In genomic region chr6:143260857-143261256, GRCh38 we compare ENCODE assay signal across 24 cellular contexts.
DNase-seq lines count a peak whose midpoint lies in the region; TF ChIP-seq lines count a peak whose summit lies in the region.
"Had no signal": no experiment of that assay in that cellular context is flagged by ENCODE, and none has a peak within 500 bp of the region (broad histone marks: within the 10 kb centered on the region; RNA-seq: fewer than 3 reads in every experiment).

No MANE protein-coding gene starts in this region.

- H3K36me3 ChIP-seq in osteoblast (ENCODE audit: insufficient read depth, low read length): no peaks in the 10 kb centered on the region
- H3K36me3 ChIP-seq: left ventricle myocardium inferior, neural progenitor cell, SJSA1, tibial nerve, WERI-Rb-1 had no signal

- peaks cover 4% of the 10 kb centered on the region for H3K4me1 ChIP-seq in osteoblast (ENCODE audit: insufficient read depth, low read length)
- H3K4me1 ChIP-seq: left ventricle myocardium inferior, tibial nerve had no signal

- H3K9me3 ChIP-seq in osteoblast (ENCODE audit: low read depth, low read length): no peaks in the 10 kb centered on the region
- H3K9me3 ChIP-seq: left ventricle myocardium inferior, SJSA1 had no signal

- peak overlapping the region; percentile 15 for H3K4me2 ChIP-seq in osteoblast (ENCODE audit: insufficient read depth, low read length)
- H3K4me2 ChIP-seq: neural progenitor cell had no signal

- TF ChIP-seq CTCF in choroid plexus epithelial cell (conservative IDR thresholded peaks at IDR 0.05; ENCODE audit: low read depth, low read length) (no peak), osteoblast (IDR thresholded peaks at IDR 0.05; ENCODE audit: extremely low read depth, low read depth, low read length) (no peak)

- H4K20me1 ChIP-seq in osteoblast (ENCODE audit: insufficient read depth, low read length): no peaks in the 10 kb centered on the region

- H3K4me3 ChIP-seq in choroid plexus epithelial cell (ENCODE audit: low read depth, low read length): no peak overlapping the region
- H3K4me3 ChIP-seq in osteoblast (ENCODE audit: insufficient read depth, low read length): no peak overlapping the region
- H3K4me3 ChIP-seq: left ventricle myocardium inferior, neural progenitor cell, SJSA1, tibial nerve had no signal

- no peak overlapping the region for H2AFZ ChIP-seq in osteoblast (ENCODE audit: low read length)
- H2AFZ ChIP-seq: neural progenitor cell had no signal

- no peaks in the 10 kb centered on the region for H3K27me3 ChIP-seq in osteoblast (ENCODE audit: insufficient read depth, low read length)
- H3K27me3 ChIP-seq: neural progenitor cell, SJSA1, tibial nerve had no signal

- DNase-seq in EL: peak; percentile 42
- DNase-seq in M059J (ENCODE audit: low read depth): peak; percentile 78
- DNase-seq in choroid plexus epithelial cell (ENCODE audit: low read depth): peak; percentile 6
- DNase-seq in osteoblast (ENCODE audit: insufficient read length, low spot score, missing footprints): no peak
- DNase-seq in islet precursor cell: no peak
- DNase-seq in NK-92 treated with Interleukin-12 subunit alpha and Interleukin-12 subunit beta, amount 100 ng/mL, for 24 hours (lab: John Stamatoyannopoulos, UW): no peak
- DNase-seq in NCI-H2107 treated with DMSO at 0.1 percent for 48 hours (lab: John Stamatoyannopoulos, UW; ENCODE audit: unreplicated experiment): no peak
- no peak for DNase-seq in A172 (ENCODE audit: low spot score)
- DNase-seq: activated CD4-positive, alpha-beta memory T cell treated with anti-CD3 and anti-CD28 coated beads for 36 hours; activated gamma-delta T cell treated with Interleukin-2 at 50 U/mL for 16 hours; activated T-cell treated with anti-CD3 and anti-CD28 coated beads for 4 hours; amniotic stem cell; central memory CD4-positive, alpha-beta T cell; KG1; left ventricle myocardium inferior; NCI-H2029; NCI-H446; small intestine; stimulated activated CD4-positive, alpha-beta T cell treated with anti-CD3 and anti-CD28 coated beads, Interleukin-4, amount 100 ng/mL, for 1 hour; stimulated activated naive CD8-positive, alpha-beta T cell treated with anti-CD3 and anti-CD28 coated beads, Interleukin-15, Interleukin-2, amounts not matched to agents 100 U/mL and 50 U/mL, for 24 hours; WERI-Rb-1 had no signal

- no peak overlapping the region for H3K27ac ChIP-seq in osteoblast (ENCODE audit: low read depth, low read length)
- H3K27ac ChIP-seq: left ventricle myocardium inferior, neural progenitor cell, SJSA1, tibial nerve, WERI-Rb-1 had no signal

- no peaks in the 10 kb centered on the region for H3K79me2 ChIP-seq in osteoblast (ENCODE audit: insufficient read depth, low read length)

Comparison
In these comparisons a context has a peak if more than half of its experiments do, and no peak if none do; other contexts are left out.
1. DNase-seq: peak in EL (single experiment), M059J (single experiment) and choroid plexus epithelial cell (single experiment); none in osteoblast (single experiment), islet precursor cell (single experiment), NK-92 treated with Interleukin-12 subunit alpha and Interleukin-12 subunit beta, amount 100 ng/mL, for 24 hours (single experiment), NCI-H2107 treated with DMSO at 0.1 percent for 48 hours (single experiment) and A172 (single experiment).